21 cellular contexts compared by ENCODE assay signal in genomic region chr4:107318078-107318477, GRCh38.
DNase-seq lines count a peak whose midpoint lies in the region; ATAC-seq, FAIRE-seq and TF ChIP-seq lines count a peak whose summit lies in the region.
"Had no signal": no experiment of that assay in that cellular context is flagged by ENCODE, and none has a peak within 500 bp of the region (broad histone marks: within the 10 kb centered on the region; RNA-seq: fewer than 3 reads in every experiment).

No MANE protein-coding gene starts in this region.

- H3K27ac Mint-ChIP-seq in mesothelial cell of epicardium: peak overlapping the region; percentile 3
- H3K27ac Mint-ChIP-seq: GM23338 had no signal

- DNase-seq in AG10803 (ENCODE audit: low read depth): peak; percentile 23
- peak; percentile 75 for DNase-seq in NCI-H226
- peak; percentile 20 for DNase-seq in bronchial epithelial cell (ENCODE audit: low read depth)
- no peak for DNase-seq in mesothelial cell of epicardium (ENCODE audit: low spot score in 2 of 2, unreplicated experiment in 2 of 2)
- no peak for DNase-seq in stimulated activated CD4-positive, alpha-beta T cell treated with anti-CD3 and anti-CD28 coated beads, Interleukin-12 subunit alpha, Interleukin-12 subunit beta, amount 100 ng/mL, for 4 hours
- no peak for DNase-seq in NCI-H1092 (lab: John Stamatoyannopoulos, UW)
- DNase-seq: Caco-2, MV-4-11, NCI-H1417 treated with DMSO at 0.1 percent for 48 hours, NCI-H2029, NCI-H2171, NCI-H446 treated with DMSO at 0.1 percent for 48 hours, NCI-H748 treated with DMSO at 0.1 percent for 48 hours, PC-3 had no signal

- H3K36me3 ChIP-seq in bronchial epithelial cell (ENCODE audit: control insufficient read depth, insufficient read depth, low read length): no peaks in the 10 kb centered on the region
- H3K36me3 ChIP-seq: SJSA1 had no signal

- TF ChIP-seq CTCF in AG10803 (conservative IDR thresholded peaks at IDR 0.05; ENCODE audit: low read length) (no peak), bronchial epithelial cell (IDR thresholded peaks at IDR 0.05; ENCODE audit: insufficient read depth, low read length, severe bottlenecking) (no peak), mesothelial cell of epicardium (IDR thresholded peaks at IDR 0.05; ENCODE audit: unreplicated experiment) (no peak)

- H3K27me3 Mint-ChIP-seq in mesothelial cell of epicardium (ENCODE audit: low read depth): no peaks in the 10 kb centered on the region

- ATAC-seq in GM18502 (IDR thresholded peaks at IDR 0.05; ENCODE audit: poor library complexity, unreplicated experiment) (no peak), GM21381 (IDR thresholded peaks at IDR 0.05; ENCODE audit: unreplicated experiment) (no peak)
- ATAC-seq: A549, GM23338, K562, PC-3 had no signal

- no peak overlapping the region for H3K4me3 ChIP-seq in AG10803 (ENCODE audit: low read length)
- no peak overlapping the region for H3K4me3 ChIP-seq in bronchial epithelial cell (ENCODE audit: low read depth, low read length)
- H3K4me3 ChIP-seq: A549, GM23338, K562, SJSA1 had no signal

- H3K9me3 Mint-ChIP-seq in mesothelial cell of epicardium: peaks cover 21% of the 10 kb centered on the region
- H3K9me3 Mint-ChIP-seq: GM23338 had no signal

- no peak for FAIRE-seq in bronchial epithelial cell (lab: Jason Lieb, UNC)
- FAIRE-seq: A549, GM19239, K562 had no signal

- no peaks in the 10 kb centered on the region for H3K27me3 ChIP-seq in bronchial epithelial cell (ENCODE audit: control insufficient read depth, insufficient read depth, low read length)
- H3K27me3 ChIP-seq: SJSA1 had no signal

- no peaks in the 10 kb centered on the region for H3K36me3 Mint-ChIP-seq in mesothelial cell of epicardium

- peaks cover 23% of the 10 kb centered on the region for H3K4me1 Mint-ChIP-seq in mesothelial cell of epicardium
- H3K4me1 Mint-ChIP-seq: GM23338 had no signal

- H3K4me3 Mint-ChIP-seq in mesothelial cell of epicardium: no peak overlapping the region
- H3K4me3 Mint-ChIP-seq: GM23338 had no signal

Comparison
In these comparisons a context has a peak if more than half of its experiments do, and no peak if none do; other contexts are left out.
1. DNase-seq: peak in AG10803 (single experiment), NCI-H226 (single experiment) and bronchial epithelial cell (single experiment); none in mesothelial cell of epicardium (0 of 2), stimulated activated CD4-positive, alpha-beta T cell treated with anti-CD3 and anti-CD28 coated beads, Interleukin-12 subunit alpha, Interleukin-12 subunit beta, amount 100 ng/mL, for 4 hours (single experiment) and NCI-H1092 (single experiment).